Comparison of ENCODE assay signal across 9 cellular contexts in genomic region chr3:101851833-101852232, GRCh38. TPM values are rescaled to one million over a fixed set of nuclear protein-coding genes. Genes with fewer than 3 reads are reported as not detected.
DNase-seq lines count a peak whose midpoint lies in the region; ATAC-seq and TF ChIP-seq lines count a peak whose summit lies in the region.
"Had no signal": no experiment of that assay in that cellular context is flagged by ENCODE, and none has a peak within 500 bp of the region (broad histone marks: within the 10 kb centered on the region; RNA-seq: fewer than 3 reads in every experiment).

No MANE protein-coding gene starts in this region.

- no peaks in the 10 kb centered on the region for H3K9me3 ChIP-seq in CD4-positive, alpha-beta memory T cell (ENCODE audit: control insufficient read depth in 1 of 2, low read length in 2 of 2)
- H3K9me3 ChIP-seq in OCI-LY1 (ENCODE audit: low read length), result no peaks in the 10 kb centered on the region
- H3K9me3 ChIP-seq in endodermal cell (ENCODE audit: control insufficient read depth, low read length), result no peaks in the 10 kb centered on the region
- no peaks in the 10 kb centered on the region for H3K9me3 ChIP-seq in osteoblast (ENCODE audit: low read depth, low read length)

- ATAC-seq in HG03521 (IDR thresholded peaks at IDR 0.05; ENCODE audit: unreplicated experiment), result no peak
- ATAC-seq in HG02623 (IDR thresholded peaks at IDR 0.05; ENCODE audit: unreplicated experiment), result no peak
- ATAC-seq: K562 had no signal

- H3K36me3 ChIP-seq in CD4-positive, alpha-beta memory T cell (ENCODE audit: insufficient read depth, low read length), result peaks cover 50% of the 10 kb centered on the region
- H3K36me3 ChIP-seq in OCI-LY1 (ENCODE audit: insufficient read depth, low read length) (peaks cover 59% of the 10 kb centered on the region), endodermal cell (ENCODE audit: control insufficient read depth, insufficient read depth, low read length) (peaks cover 38% of the 10 kb centered on the region), osteoblast (ENCODE audit: insufficient read depth, low read length) (peaks cover 57% of the 10 kb centered on the region)

- 91 to 97% methylated on average over 3 to 4 of the region's 4 CpGs for WGBS in endodermal cell (ENCODE audit: insufficient coverage in 1 of 2, insufficient read length in 1 of 2), 2 experiments

- intact Hi-C loops in CD4-positive, alpha-beta memory T cell (cut with micrococcal nuclease), result loop anchor here (2.0 to 5.0 kb wide), 2 partner anchors 43 to 205 kb away; no protein-coding TSS in a partner anchor
- intact Hi-C loops in posterior cingulate gyrus (cut with DNase I), result no loop called here

- H3F3A ChIP-seq in OCI-LY1 (ENCODE audit: insufficient read depth, low read length), result no peaks in the 10 kb centered on the region

- POLR2A ChIA-PET in CD4-positive, alpha-beta memory T cell (lab: Charles Lee; ENCODE audit: partially characterized antibody), result interaction anchor here (0.7 to 8.2 kb wide), 12 partner anchors 10 to 377 kb away, joined by 3 to 213 read pairs (median 4); partner anchors contain the start of genes CEP97, NXPE3, PCNP and RPL24

- H2AFZ ChIP-seq in OCI-LY1 (ENCODE audit: low read length) (no peak overlapping the region), osteoblast (ENCODE audit: low read length) (no peak overlapping the region)

- H3K4me2 ChIP-seq in OCI-LY1 (ENCODE audit: low read length), result peak overlapping the region; percentile 84
- H3K4me2 ChIP-seq in osteoblast (ENCODE audit: insufficient read depth, low read length), result peak overlapping the region; percentile 81

- no peaks in the 10 kb centered on the region for H3K27me3 Mint-ChIP-seq in CD4-positive, alpha-beta memory T cell
- H3K27me3 Mint-ChIP-seq in endodermal cell (ENCODE audit: insufficient read depth), result no peaks in the 10 kb centered on the region

- DNase-seq in CD4-positive, alpha-beta memory T cell, result no peak
- no peak for DNase-seq in endodermal cell
- DNase-seq in osteoblast (ENCODE audit: insufficient read length, low spot score, missing footprints), result no peak
- DNase-seq in stimulated activated naive CD4-positive, alpha-beta T cell (lab: John Stamatoyannopoulos, UW), result no peak
- no peak for DNase-seq in posterior cingulate gyrus

- H3K27ac ChIP-seq in CD4-positive, alpha-beta memory T cell (ENCODE audit: low read depth, low read length), result peak overlapping the region; percentile 99
- H3K27ac ChIP-seq in OCI-LY1 (ENCODE audit: low read depth, low read length, poor library complexity, severe bottlenecking) (peak overlapping the region; percentile 37), endodermal cell (ENCODE audit: low read depth, low read length) (no peak overlapping the region), osteoblast (ENCODE audit: low read depth, low read length) (peak overlapping the region; percentile 83)

- H4K20me1 ChIP-seq in OCI-LY1 (ENCODE audit: insufficient read depth, low read length), result no peaks in the 10 kb centered on the region
- peaks cover 47% of the 10 kb centered on the region for H4K20me1 ChIP-seq in osteoblast (ENCODE audit: insufficient read depth, low read length)

- H3K9ac ChIP-seq in OCI-LY1 (ENCODE audit: low read length) (peak overlapping the region; percentile 64), endodermal cell (ENCODE audit: extremely low read depth, low read length, poor library complexity, severe bottlenecking) (no peak overlapping the region)

- H3K36me3 Mint-ChIP-seq in CD4-positive, alpha-beta memory T cell, result peaks cover 49 to 68% of the 10 kb centered on the region in 2 donors
- peaks cover 36% of the 10 kb centered on the region for H3K36me3 Mint-ChIP-seq in endodermal cell (ENCODE audit: low read depth)

- H3K9me2 ChIP-seq in OCI-LY1 (ENCODE audit: low read depth, low read length), result no peaks in the 10 kb centered on the region

- TF ChIP-seq CTCF in OCI-LY1 (IDR thresholded peaks at IDR 0.05; ENCODE audit: low read length) (no peak), endodermal cell (conservative IDR thresholded peaks at IDR 0.05) (no peak), osteoblast (IDR thresholded peaks at IDR 0.05; ENCODE audit: extremely low read depth, low read depth, low read length) (no peak)

- H3K4me3 Mint-ChIP-seq in CD4-positive, alpha-beta memory T cell, result peak overlapping the region; percentile 93 to 100 (median 98)
- no peak overlapping the region for H3K4me3 Mint-ChIP-seq in endodermal cell

- H3K4me3 ChIP-seq in CD4-positive, alpha-beta memory T cell (ENCODE audit: low read length in 2 of 2), result peak overlapping the region in 1 of 2 donors; percentile 70
- H3K4me3 ChIP-seq in OCI-LY1 (ENCODE audit: low read depth, low read length, poor library complexity, severe bottlenecking) (peak overlapping the region; percentile 63), endodermal cell (ENCODE audit: low read length) (peak overlapping the region; percentile 95), osteoblast (ENCODE audit: insufficient read depth, low read length) (peak overlapping the region; percentile 83)

- H3K27me3 ChIP-seq in CD4-positive, alpha-beta memory T cell (ENCODE audit: insufficient read depth, low read length), result no peaks in the 10 kb centered on the region
- H3K27me3 ChIP-seq in OCI-LY1 (ENCODE audit: insufficient read depth, low read length), result no peaks in the 10 kb centered on the region
- no peaks in the 10 kb centered on the region for H3K27me3 ChIP-seq in endodermal cell (ENCODE audit: control insufficient read depth, insufficient read depth, low read length, poor library complexity, severe bottlenecking)
- H3K27me3 ChIP-seq in osteoblast (ENCODE audit: insufficient read depth, low read length), result no peaks in the 10 kb centered on the region

- peaks cover 0 to 4% (median 0%) of the 10 kb centered on the region in 8 donors for H3K9me3 Mint-ChIP-seq in CD4-positive, alpha-beta memory T cell
- H3K9me3 Mint-ChIP-seq in endodermal cell, result no peaks in the 10 kb centered on the region

- H3K79me2 ChIP-seq in OCI-LY1 (ENCODE audit: insufficient read depth, low read length), result peaks cover 19% of the 10 kb centered on the region
- peaks cover 56% of the 10 kb centered on the region for H3K79me2 ChIP-seq in osteoblast (ENCODE audit: insufficient read depth, low read length)

- CTCF ChIA-PET in CD4-positive, alpha-beta memory T cell (lab: Charles Lee; ENCODE audit: partially characterized antibody), result interaction anchor here (0.7 to 2.6 kb wide), 7 partner anchors 22 to 377 kb away, joined by 3 to 10 read pairs (median 8); no protein-coding TSS in a partner anchor

- H3K4me1 ChIP-seq in CD4-positive, alpha-beta memory T cell (ENCODE audit: insufficient read depth, low read length), result peaks cover 45% of the 10 kb centered on the region
- H3K4me1 ChIP-seq in OCI-LY1 (ENCODE audit: insufficient read depth, low read length, severe bottlenecking) (peaks cover 38% of the 10 kb centered on the region), endodermal cell (ENCODE audit: control insufficient read depth, insufficient read depth, low read length) (no peaks in the 10 kb centered on the region), osteoblast (ENCODE audit: insufficient read depth, low read length) (peaks cover 20% of the 10 kb centered on the region)

- H3K27ac Mint-ChIP-seq in CD4-positive, alpha-beta memory T cell, result peak overlapping the region; percentile 97 to 100 (median 99)
- no peak overlapping the region for H3K27ac Mint-ChIP-seq in endodermal cell

- H3K4me1 Mint-ChIP-seq in CD4-positive, alpha-beta memory T cell, result peaks cover 32 to 73% (median 48%) of the 10 kb centered on the region in 4 donors
- peaks cover 18% of the 10 kb centered on the region for H3K4me1 Mint-ChIP-seq in endodermal cell

RNA-seq across cellular contexts. Expression of gene NFKBIZ, which starts 2.5 kb away (rescaled TPM):
- total RNA-seq in CD4-positive, alpha-beta memory T cell, result 10 to 100 TPM; 75.9 to 79.5 TPM
- polyA plus RNA-seq in CD4-positive, alpha-beta memory T cell, result 10 to 100 TPM in 1 of 2 donors, 1 to 10 TPM in 1; 7.3 to 13.2 TPM
- total RNA-seq in endodermal cell (1 to 10 TPM; 5.9 to 6.6 TPM), osteoblast (51.9 and 55.0 TPM in 2 replicates)
- polyA plus RNA-seq in endodermal cell (2013, experiment 1 of 2), result 4.8 TPM
- 4.6 TPM for polyA plus RNA-seq in endodermal cell (2013, experiment 2 of 2)
